Comparison of ENCODE assay signal across 9 cellular contexts in genomic region chr16:70749681-70750601, GRCh38. TPM values are rescaled to one million over a fixed set of nuclear protein-coding genes. Genes with fewer than 3 reads are reported as not detected.
A peak's percentile ranks its signal among the peaks of the same experiment; 100 is the strongest.
DNase-seq lines count a peak whose midpoint lies in the region; ATAC-seq and TF ChIP-seq lines count a peak whose summit lies in the region.
"Had no signal": no experiment of that assay in that cellular context is flagged by ENCODE, and none has a peak within 500 bp of the region (broad histone marks: within the 10 kb centered on the region; RNA-seq: fewer than 3 reads in every experiment).

No MANE protein-coding gene starts in this region.

- peaks cover 45 to 62% of the 10 kb centered on the region in 2 donors for H3K36me3 Mint-ChIP-seq in stimulated activated naive B cell treated with anti-CD40 and anti-IgM and Interleukin-4, amounts not matched to agents 10 μg/mL and 1 μg/mL and 100 μg/mL, for 72 hours

- no peak for ATAC-seq in stimulated activated naive B cell treated with anti-CD40 and anti-IgM and Interleukin-4, amounts not matched to agents 10 μg/mL and 1 μg/mL and 100 μg/mL, for 72 hours (replicated peaks)
- no peak for ATAC-seq in left colon
- ATAC-seq in PC-3, result no peak

- no peak overlapping the region for H3K4me3 Mint-ChIP-seq in stimulated activated naive B cell treated with anti-CD40 and anti-IgM and Interleukin-4, amounts not matched to agents 10 μg/mL and 1 μg/mL and 100 μg/mL, for 72 hours
- H3K4me3 Mint-ChIP-seq: stimulated activated naive CD8-positive, alpha-beta T cell treated with anti-CD3 and anti-CD28 coated beads, Interleukin-15, Interleukin-2, amounts not matched to agents 100 ng/mL and 50 ng/mL, for 24 hours had no signal

- no peaks in the 10 kb centered on the region for H3K9me3 ChIP-seq in KOPT-K1 (ENCODE audit: insufficient read depth, low read length, poor library complexity, severe bottlenecking)
- H3K9me3 ChIP-seq in PC-3 (ENCODE audit: low read length), result no peaks in the 10 kb centered on the region

- H3K27ac ChIP-seq in KOPT-K1 (ENCODE audit: low read depth, low read length, poor library complexity, severe bottlenecking) (peak overlapping the region; percentile 58), PC-3 (ENCODE audit: low read length) (no peak overlapping the region)

- H3K4me3 ChIP-seq in astrocyte of the spinal cord (ENCODE audit: low read depth, low read length) (no peak overlapping the region), PC-3 (ENCODE audit: low read length) (no peak overlapping the region)

- no peaks in the 10 kb centered on the region for H3K27me3 ChIP-seq in PC-3 (ENCODE audit: low read length)

- peak overlapping the region; percentile 28 for H3K27ac Mint-ChIP-seq in stimulated activated naive B cell treated with anti-CD40 and anti-IgM and Interleukin-4, amounts not matched to agents 10 μg/mL and 1 μg/mL and 100 μg/mL, for 72 hours
- H3K27ac Mint-ChIP-seq: stimulated activated naive CD8-positive, alpha-beta T cell treated with anti-CD3 and anti-CD28 coated beads, Interleukin-15, Interleukin-2, amounts not matched to agents 100 ng/mL and 50 ng/mL, for 24 hours had no signal

- no peaks in the 10 kb centered on the region for H3K9me3 Mint-ChIP-seq in stimulated activated naive B cell treated with anti-CD40 and anti-IgM and Interleukin-4, amounts not matched to agents 10 μg/mL and 1 μg/mL and 100 μg/mL, for 72 hours
- H3K9me3 Mint-ChIP-seq: stimulated activated naive CD8-positive, alpha-beta T cell treated with anti-CD3 and anti-CD28 coated beads, Interleukin-15, Interleukin-2, amounts not matched to agents 100 ng/mL and 50 ng/mL, for 24 hours had no signal

- no peaks in the 10 kb centered on the region for H4K20me1 ChIP-seq in PC-3 (ENCODE audit: low read length)

- no peaks in the 10 kb centered on the region for H3K79me2 ChIP-seq in PC-3 (ENCODE audit: low read length)

- BruUV-seq in PC-3 (replicated peaks; lab: Mats Ljungman, UMichigan), result no TSS peak

- DNase-seq in astrocyte of the spinal cord (ENCODE audit: low read depth, low spot score) (peak; percentile 30), left kidney (ENCODE audit: low read depth, low spot score) (peak; percentile 85), DMS153 (lab: John Stamatoyannopoulos, UW) (no peak), left colon (no peak), PC-3 (no peak), NCI-H524 (lab: John Stamatoyannopoulos, UW) (no peak)
- no peak for DNase-seq in stimulated activated naive B cell treated with anti-CD40 and anti-IgM and Interleukin-4, amounts not matched to agents 10 μg/mL and 1 μg/mL and 100 μg/mL, for 72 hours

- CTCF ChIA-PET in PC-3 (lab: Charles Lee), result no interaction called here

- H3K4me1 ChIP-seq in PC-3 (ENCODE audit: insufficient read depth, low read length), result peaks cover 36% of the 10 kb centered on the region

- intact Hi-C loops in left colon (cut with DNase I, micrococcal nuclease), result loop anchor here in 1 of 2 donors (10.0 kb wide), 1 partner anchor 65 kb away; the partner anchor contains the start of gene MTSS2
- intact Hi-C loops in PC-3 (cut with micrococcal nuclease), result no loop called here

- H3K36me3 ChIP-seq in KOPT-K1 (ENCODE audit: insufficient read depth, low read length) (peaks cover 15% of the 10 kb centered on the region; the same call in 1 of the 2 replicates), PC-3 (ENCODE audit: low read depth, low read length) (no peaks in the 10 kb centered on the region)

- no peaks in the 10 kb centered on the region for H3K27me3 Mint-ChIP-seq in stimulated activated naive B cell treated with anti-CD40 and anti-IgM and Interleukin-4, amounts not matched to agents 10 μg/mL and 1 μg/mL and 100 μg/mL, for 72 hours
- H3K27me3 Mint-ChIP-seq: stimulated activated naive CD8-positive, alpha-beta T cell treated with anti-CD3 and anti-CD28 coated beads, Interleukin-15, Interleukin-2, amounts not matched to agents 100 ng/mL and 50 ng/mL, for 24 hours had no signal

- peaks cover 14 to 27% of the 10 kb centered on the region in 2 donors for H3K4me1 Mint-ChIP-seq in stimulated activated naive B cell treated with anti-CD40 and anti-IgM and Interleukin-4, amounts not matched to agents 10 μg/mL and 1 μg/mL and 100 μg/mL, for 72 hours

- no peaks in the 10 kb centered on the region for H3F3A ChIP-seq in PC-3 (ENCODE audit: low read length, unreplicated experiment)

- H2AFZ ChIP-seq in PC-3 (ENCODE audit: low read length), result no peak overlapping the region

- POLR2A ChIA-PET in PC-3 (lab: Charles Lee; ENCODE audit: unreplicated experiment), result no interaction called here

- H3K9me2 ChIP-seq in PC-3 (replicated peaks; ENCODE audit: low read length), result no peaks in the 10 kb centered on the region

- TF ChIP-seq CTCF in astrocyte of the spinal cord (IDR thresholded peaks at IDR 0.05; ENCODE audit: low read depth, low read length) (no peak), PC-3 (conservative IDR thresholded peaks at IDR 0.05; ENCODE audit: low read depth, low read length) (no peak)

- H3K9ac ChIP-seq in PC-3 (ENCODE audit: low read length), result no peak overlapping the region

- H3K4me2 ChIP-seq in PC-3 (ENCODE audit: low read length), result no peak overlapping the region

- in situ Hi-C loops in astrocyte of the spinal cord (cut with HindIII; ENCODE audit: low sequenced_read_pairs), result no loop called here

RNA-seq across cellular contexts. Expression of gene VAC14, which starts 51.0 kb away (rescaled TPM):
- total RNA-seq in left colon (10 to 100 TPM; 26.9 to 32.1 TPM), PC-3 (2014; rRNA removed) (65.5 and 66.4 TPM in 2 replicates)

Comparison
In these comparisons a context has a peak if more than half of its experiments do, and no peak if none do; other contexts are left out.
1. DNase-seq: peak in astrocyte of the spinal cord (single experiment) and left kidney (single experiment); none in stimulated activated naive B cell treated with anti-CD40 and anti-IgM and Interleukin-4, amounts not matched to agents 10 μg/mL and 1 μg/mL and 100 μg/mL, for 72 hours (single experiment), DMS153 (single experiment), left colon (0 of 2), PC-3 (single experiment) and NCI-H524 (0 of 2).